Comparison of ENCODE assay signal across 32 cellular contexts in the genomic region with DNA sequence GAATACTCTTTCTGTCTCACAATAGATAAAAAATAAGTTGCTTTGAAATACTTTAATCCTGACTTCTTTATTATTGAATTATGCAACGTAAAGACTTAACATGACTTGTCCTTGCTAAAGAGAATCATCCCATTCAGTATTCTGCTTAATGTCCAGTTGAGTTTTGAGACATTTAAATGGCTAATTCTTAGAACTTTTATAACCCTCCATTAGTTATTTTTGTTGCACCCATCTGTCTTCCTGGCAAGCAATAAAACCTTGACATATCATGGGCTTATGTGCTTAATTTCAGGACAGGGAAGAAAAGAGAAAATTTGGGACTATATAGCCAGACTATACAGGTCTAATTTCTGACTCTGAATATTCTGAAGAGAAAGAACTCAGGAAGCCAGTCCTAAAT. TPM values are rescaled to one million over a fixed set of nuclear protein-coding genes. Genes with fewer than 3 reads are reported as not detected.
DNase-seq lines count a peak whose midpoint lies in the region; ATAC-seq and TF ChIP-seq lines count a peak whose summit lies in the region.
"Had no signal": no experiment of that assay in that cellular context is flagged by ENCODE, and none has a peak within 500 bp of the region (broad histone marks: within the 10 kb centered on the region; RNA-seq: fewer than 3 reads in every experiment).

No MANE protein-coding gene starts in this region.

- peak overlapping the region; percentile 95 for H3K4me3 Mint-ChIP-seq in activated naive CD8-positive, alpha-beta T cell
- no peak overlapping the region for H3K4me3 Mint-ChIP-seq in activated naive CD8-positive, alpha-beta T cell treated with anti-CD3 and anti-CD28 coated beads for 36 hours

- H2BK5ac ChIP-seq in trophoblast cell (ENCODE audit: low read depth, low read length, poor library complexity) = no peak overlapping the region

- DNase-seq in activated naive CD8-positive, alpha-beta T cell treated with anti-CD3 and anti-CD28 coated beads for 36 hours = no peak
- DNase-seq in fibroblast of villous mesenchyme (ENCODE audit: low read depth) (peak; percentile 70), smooth muscle cell (lab: John Stamatoyannopoulos, UW; ENCODE audit: unreplicated experiment) (no peak), NOMO-1 treated with dmso at 0.1 percent for 144 hours (lab: John Stamatoyannopoulos, UW; ENCODE audit: unreplicated experiment) (no peak), trophoblast cell (no peak)
- DNase-seq: activated CD4-positive, alpha-beta T cell treated with anti-CD3 and anti-CD28 coated beads for 1 hour; activated CD8-positive, alpha-beta memory T cell treated with anti-CD3 and anti-CD28 coated beads for 24 hours; activated naive CD4-positive, alpha-beta T cell treated with anti-CD3 and anti-CD28 coated beads for 36 hours; activated T-cell treated with anti-CD3 and anti-CD28 coated beads, Interleukin-2, amount 50 U/mL, for 1 hour; anterior cingulate cortex; cortex of kidney; esophagus squamous epithelium; GOT3; hypothalamus; left lung; NCI-H1694; NCI-H2171; NCI-H524 treated with DMSO at 0.1 percent for 48 hours; stimulated activated CD4-positive, alpha-beta T cell treated with anti-CD3 and anti-CD28 coated beads, Interleukin-1b, Interleukin-23, amount 100 ng/mL, for 48 hours had no signal

- no peak for TF ChIP-seq POLR2A in GM18505 (IDR thresholded peaks at IDR 0.05; ENCODE audit: borderline replicate concordance, extremely low read depth, insufficient read depth, insufficient read length)

- no peaks in the 10 kb centered on the region for H3K27me3 Mint-ChIP-seq in activated naive CD8-positive, alpha-beta T cell
- H3K27me3 Mint-ChIP-seq in activated naive CD8-positive, alpha-beta T cell treated with anti-CD3 and anti-CD28 coated beads for 36 hours = no peaks in the 10 kb centered on the region

- H3K9ac ChIP-seq in Loucy (ENCODE audit: low read depth, low read length, poor library complexity, severe bottlenecking) = peak overlapping the region; percentile 48
- no peak overlapping the region for H3K9ac ChIP-seq in smooth muscle cell (ENCODE audit: low read depth)
- H3K9ac ChIP-seq in trophoblast cell (ENCODE audit: low read length) = no peak overlapping the region

- no peak overlapping the region for H3K18ac ChIP-seq in trophoblast cell (ENCODE audit: low read length)

- TF ChIP-seq CTCF in Loucy (conservative IDR thresholded peaks at IDR 0.05; ENCODE audit: low read length) (no peak), fibroblast of villous mesenchyme (IDR thresholded peaks at IDR 0.05; ENCODE audit: insufficient read depth, low read depth, low read length) (no peak), smooth muscle cell (IDR thresholded peaks at IDR 0.05; ENCODE audit: borderline replicate concordance, insufficient read depth, poor library complexity, severe bottlenecking) (no peak)

- H3K27me3 ChIP-seq in Loucy (ENCODE audit: insufficient read depth, low read length, poor library complexity, severe bottlenecking) (no peaks in the 10 kb centered on the region), smooth muscle cell (ENCODE audit: low read depth) (no peaks in the 10 kb centered on the region), trophoblast cell (ENCODE audit: insufficient read depth, low read length) (no peaks in the 10 kb centered on the region)
- H3K27me3 ChIP-seq: cardiac muscle cell, esophagus squamous epithelium, gastroesophageal sphincter, left lung, suprapubic skin had no signal

- H2BK120ac ChIP-seq in trophoblast cell (ENCODE audit: insufficient read depth, low read length, poor library complexity) = no peak overlapping the region

- H3K4me1 ChIP-seq in Loucy (ENCODE audit: insufficient read depth, low read length, poor library complexity, severe bottlenecking) (peaks cover 60% of the 10 kb centered on the region), smooth muscle cell (ENCODE audit: low read depth) (peaks cover 23% of the 10 kb centered on the region), trophoblast cell (ENCODE audit: control insufficient read depth in 1 of 2, insufficient read depth in 2 of 2, low read length in 2 of 2) (no peaks in the 10 kb centered on the region)

- H3K4ac ChIP-seq in trophoblast cell (ENCODE audit: low read depth, low read length) = no peak overlapping the region

- WGBS in smooth muscle cell (ENCODE audit: low lambda C conversion rate) = 25% methylated on average over 1 of the region's 1 CpG
- no CpG with 5 or more reads among the region's 1 CpG for WGBS in trophoblast cell (ENCODE audit: extremely low coverage, insufficient coverage, insufficient read length)

- no peak overlapping the region for H4K91ac ChIP-seq in trophoblast cell (ENCODE audit: low read depth, low read length)

- ATAC-seq in GM18505 (IDR thresholded peaks at IDR 0.05; ENCODE audit: unreplicated experiment) = no peak
- ATAC-seq: gastroesophageal sphincter, left lung had no signal

- peaks cover 76% of the 10 kb centered on the region for H3K4me1 Mint-ChIP-seq in activated naive CD8-positive, alpha-beta T cell (ENCODE audit: low read depth)
- peaks cover 65% of the 10 kb centered on the region for H3K4me1 Mint-ChIP-seq in activated naive CD8-positive, alpha-beta T cell treated with anti-CD3 and anti-CD28 coated beads for 36 hours

- H3K9me3 Mint-ChIP-seq in activated naive CD8-positive, alpha-beta T cell (ENCODE audit: low read depth) = no peaks in the 10 kb centered on the region
- H3K9me3 Mint-ChIP-seq in activated naive CD8-positive, alpha-beta T cell treated with anti-CD3 and anti-CD28 coated beads for 36 hours = peaks cover 1% of the 10 kb centered on the region

- H4K20me1 ChIP-seq in Loucy (ENCODE audit: insufficient read depth, low read length, poor library complexity, severe bottlenecking) (peaks cover 75% of the 10 kb centered on the region), smooth muscle cell (ENCODE audit: low read depth) (peaks cover 76% of the 10 kb centered on the region)

- no peak overlapping the region for H4K8ac ChIP-seq in trophoblast cell (ENCODE audit: low read depth, low read length)

- H2AK5ac ChIP-seq in trophoblast cell (ENCODE audit: low read length) = no peak overlapping the region

- H2BK12ac ChIP-seq in trophoblast cell (ENCODE audit: low read length) = no peak overlapping the region

- H3K4me3 ChIP-seq in Loucy (ENCODE audit: low read length, poor library complexity, severe bottlenecking) (peak overlapping the region; percentile 95), fibroblast of villous mesenchyme (ENCODE audit: low read depth, low read length) (no peak overlapping the region), smooth muscle cell (no peak overlapping the region), trophoblast cell (ENCODE audit: low read depth, low read length) (no peak overlapping the region)
- H3K4me3 ChIP-seq: esophagus squamous epithelium, gastroesophageal sphincter, left lung, skin epidermis, suprapubic skin had no signal

- H2AFZ ChIP-seq in Loucy (ENCODE audit: low read length) (no peak overlapping the region), smooth muscle cell (ENCODE audit: low read depth) (no peak overlapping the region), trophoblast cell (ENCODE audit: insufficient read depth, low read length, poor library complexity) (no peak overlapping the region)

- H3K36me3 ChIP-seq in Loucy (ENCODE audit: insufficient read depth, low read length) = no peaks in the 10 kb centered on the region
- H3K36me3 ChIP-seq in smooth muscle cell (ENCODE audit: low read depth) = no peaks in the 10 kb centered on the region
- H3K36me3 ChIP-seq in trophoblast cell (ENCODE audit: control insufficient read depth in 1 of 2, insufficient read depth in 2 of 2, low read length in 2 of 2) = peaks cover 0 to 2% of the 10 kb centered on the region in 2 experiments
- H3K36me3 ChIP-seq: cardiac muscle cell, left lung, suprapubic skin had no signal

- no peak overlapping the region for H3K14ac ChIP-seq in trophoblast cell (ENCODE audit: low read length)

- H3K36me3 Mint-ChIP-seq in activated naive CD8-positive, alpha-beta T cell = no peaks in the 10 kb centered on the region
- peaks cover 16% of the 10 kb centered on the region for H3K36me3 Mint-ChIP-seq in activated naive CD8-positive, alpha-beta T cell treated with anti-CD3 and anti-CD28 coated beads for 36 hours

- H3K9me2 ChIP-seq in Loucy (replicated peaks; ENCODE audit: low read depth, low read length) = no peaks in the 10 kb centered on the region

- H3K79me2 ChIP-seq in Loucy (ENCODE audit: insufficient read depth, low read length) (peaks cover 78% of the 10 kb centered on the region), smooth muscle cell (ENCODE audit: low read depth) (peaks cover 78% of the 10 kb centered on the region), trophoblast cell (ENCODE audit: control insufficient read depth, insufficient read depth, low read length, poor library complexity) (peaks cover 14% of the 10 kb centered on the region)

- H3K27ac Mint-ChIP-seq in activated naive CD8-positive, alpha-beta T cell = peak overlapping the region; percentile 23
- H3K27ac Mint-ChIP-seq in activated naive CD8-positive, alpha-beta T cell treated with anti-CD3 and anti-CD28 coated beads for 36 hours = no peak overlapping the region
- H3K27ac Mint-ChIP-seq: activated naive CD4-positive, alpha-beta T cell treated with anti-CD3 and anti-CD28 coated beads for 36 hours had no signal

- H3K27ac ChIP-seq in smooth muscle cell (ENCODE audit: low read depth) = no peak overlapping the region
- H3K27ac ChIP-seq in trophoblast cell (ENCODE audit: low read depth, low read length) = no peak overlapping the region
- H3K27ac ChIP-seq: cardiac muscle cell, esophagus squamous epithelium, gastroesophageal sphincter, left lung, suprapubic skin had no signal

- H3K79me1 ChIP-seq in trophoblast cell (ENCODE audit: low read length) = peaks cover 6% of the 10 kb centered on the region

- H4K12ac ChIP-seq in trophoblast cell (ENCODE audit: low read depth, low read length) = no peak overlapping the region

- peaks cover 5% of the 10 kb centered on the region; the same call in 1 of the 2 replicates for H3F3A ChIP-seq in Loucy (ENCODE audit: low read depth)
- H3F3A ChIP-seq in smooth muscle cell (ENCODE audit: low read depth) = no peaks in the 10 kb centered on the region

- no peak overlapping the region for H3K23ac ChIP-seq in trophoblast cell (ENCODE audit: low read length)

- no peaks in the 10 kb centered on the region for H3K9me3 ChIP-seq in Loucy (ENCODE audit: insufficient read depth, low read depth, low read length)
- H3K9me3 ChIP-seq in smooth muscle cell (replicated peaks; ENCODE audit: low read depth) = no peaks in the 10 kb centered on the region
- no peaks in the 10 kb centered on the region for H3K9me3 ChIP-seq in trophoblast cell (ENCODE audit: insufficient read depth, low read depth, low read length)
- H3K9me3 ChIP-seq: esophagus squamous epithelium, gastroesophageal sphincter, left lung, suprapubic skin had no signal

- H3K4me2 ChIP-seq in Loucy (ENCODE audit: low read depth, low read length, poor library complexity, severe bottlenecking) = peak overlapping the region; percentile 98
- H3K4me2 ChIP-seq in smooth muscle cell = peak overlapping the region; percentile 92
- H3K4me2 ChIP-seq in trophoblast cell (ENCODE audit: low read length) = no peak overlapping the region

RNA-seq across cellular contexts. Expression of gene SEC62, which starts 3.1 kb away (rescaled TPM):
- total RNA-seq in activated naive CD8-positive, alpha-beta T cell treated with anti-CD3 and anti-CD28 coated beads for 36 hours = 10 to 100 TPM; 63.3 to 64.2 TPM
- 27.7 and 47.9 TPM in 2 replicates for total RNA-seq in fibroblast of villous mesenchyme
- total RNA-seq in smooth muscle cell = 41.0 and 49.1 TPM in 2 replicates
- polyA plus RNA-seq in smooth muscle cell = 125 and 160 TPM in 2 replicates
- 202 and 217 TPM in 2 replicates for polyA plus RNA-seq in trophoblast cell (2013)

RNA-seq across cellular contexts. Expression of gene SAMD7, which starts 58.3 kb away (rescaled TPM):
- total RNA-seq in activated naive CD8-positive, alpha-beta T cell treated with anti-CD3 and anti-CD28 coated beads for 36 hours = not detected
- total RNA-seq in fibroblast of villous mesenchyme (not detected in 2 replicates), smooth muscle cell (not detected in 2 replicates)
- polyA plus RNA-seq in smooth muscle cell = not detected in 2 replicates
- not detected in 2 replicates for polyA plus RNA-seq in trophoblast cell (2013)
- total RNA-seq: activated naive CD4-positive, alpha-beta T cell treated with anti-CD3 and anti-CD28 coated beads for 36 hours; cardiac muscle cell; esophagus squamous epithelium; gastroesophageal sphincter; left lung; mononuclear cell; pulmonary artery endothelial cell; RPMI7951; SK-MEL-5; suprapubic skin; T-helper 1 cell treated with Interleukin-12 subunit alpha and Interleukin-12 subunit beta and Interleukin-4 antibody, amounts not matched to agents 30 ng/mL and 1 ng/mL, for 36 hours; urinary bladder had no signal
- polyA plus RNA-seq: cardiac muscle cell, urinary bladder had no signal
